17 cellular contexts compared by ENCODE assay signal in the genomic region with DNA sequence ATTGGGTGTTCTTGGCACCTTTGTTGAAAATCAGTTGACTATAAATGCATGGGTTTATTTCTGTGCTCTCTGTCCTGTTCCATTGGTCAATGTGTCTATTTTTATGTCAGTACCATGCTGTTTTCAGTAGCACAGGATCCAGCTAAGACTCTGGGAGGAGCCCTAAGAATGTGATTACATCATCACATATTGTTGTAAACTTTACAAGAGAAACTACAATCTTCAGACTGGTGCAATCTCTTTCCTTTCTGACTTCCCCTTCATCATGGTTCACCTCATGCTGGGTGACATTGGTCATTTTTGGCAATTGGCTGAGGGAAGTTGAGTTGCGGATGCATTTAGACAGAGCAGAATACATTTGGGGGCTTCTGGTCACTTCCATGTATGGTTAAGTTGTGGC.
DNase-seq lines count a peak whose midpoint lies in the region; ATAC-seq and TF ChIP-seq lines count a peak whose summit lies in the region.
"Had no signal": no experiment of that assay in that cellular context is flagged by ENCODE, and none has a peak within 500 bp of the region (broad histone marks: within the 10 kb centered on the region; RNA-seq: fewer than 3 reads in every experiment).

No MANE protein-coding gene starts in this region.

- H3K4me3 Mint-ChIP-seq in activated CD4-positive, alpha-beta memory T cell treated with anti-CD3 and anti-CD28 coated beads for 36 hours = no peak overlapping the region
- no peak overlapping the region for H3K4me3 Mint-ChIP-seq in activated CD4-positive, alpha-beta memory T cell treated with anti-CD3 and anti-CD28 coated beads, Interleukin-2, amount 10 ng/mL, durations not matched to agents 7 days and 5 days
- H3K4me3 Mint-ChIP-seq: neural crest cell had no signal

- H3K27me3 ChIP-seq in osteoblast (ENCODE audit: insufficient read depth, low read length) = no peaks in the 10 kb centered on the region
- H3K27me3 ChIP-seq: heart left ventricle had no signal

- no peaks in the 10 kb centered on the region for H3K9me3 ChIP-seq in osteoblast (ENCODE audit: low read depth, low read length)
- H3K9me3 ChIP-seq: heart left ventricle, thoracic aorta had no signal

- no peaks in the 10 kb centered on the region for H3K4me1 ChIP-seq in osteoblast (ENCODE audit: insufficient read depth, low read length)

- no peak for ATAC-seq in activated naive CD4-positive, alpha-beta T cell treated with anti-CD3 and anti-CD28 coated beads, Interleukin-2, amount 50 U/mL, for 72 hours

- no peaks in the 10 kb centered on the region for H3K4me1 Mint-ChIP-seq in activated CD4-positive, alpha-beta memory T cell treated with anti-CD3 and anti-CD28 coated beads for 36 hours (ENCODE audit: low read depth)
- H3K4me1 Mint-ChIP-seq in activated CD4-positive, alpha-beta memory T cell treated with anti-CD3 and anti-CD28 coated beads, Interleukin-2, amount 10 ng/mL, durations not matched to agents 7 days and 5 days = no peaks in the 10 kb centered on the region
- H3K4me1 Mint-ChIP-seq: neural crest cell had no signal

- H3K27me3 Mint-ChIP-seq in activated CD4-positive, alpha-beta memory T cell treated with anti-CD3 and anti-CD28 coated beads for 36 hours = no peaks in the 10 kb centered on the region
- no peaks in the 10 kb centered on the region for H3K27me3 Mint-ChIP-seq in activated CD4-positive, alpha-beta memory T cell treated with anti-CD3 and anti-CD28 coated beads, Interleukin-2, amount 10 ng/mL, durations not matched to agents 7 days and 5 days

- peak overlapping the region; percentile 23 for H3K27ac Mint-ChIP-seq in activated CD4-positive, alpha-beta memory T cell treated with anti-CD3 and anti-CD28 coated beads for 36 hours
- no peak overlapping the region for H3K27ac Mint-ChIP-seq in activated CD4-positive, alpha-beta memory T cell treated with anti-CD3 and anti-CD28 coated beads, Interleukin-2, amount 10 ng/mL, durations not matched to agents 7 days and 5 days
- H3K27ac Mint-ChIP-seq in activated naive CD4-positive, alpha-beta T cell treated with anti-CD3 and anti-CD28 coated beads, Interleukin-2, amount 50 U/mL, for 72 hours = no peak overlapping the region

- H3K9me3 Mint-ChIP-seq in activated CD4-positive, alpha-beta memory T cell treated with anti-CD3 and anti-CD28 coated beads for 36 hours = no peaks in the 10 kb centered on the region
- no peaks in the 10 kb centered on the region for H3K9me3 Mint-ChIP-seq in activated CD4-positive, alpha-beta memory T cell treated with anti-CD3 and anti-CD28 coated beads, Interleukin-2, amount 10 ng/mL, durations not matched to agents 7 days and 5 days
- H3K9me3 Mint-ChIP-seq in activated naive CD4-positive, alpha-beta T cell treated with anti-CD3 and anti-CD28 coated beads, Interleukin-2, amount 50 U/mL, for 72 hours = no peaks in the 10 kb centered on the region

- CTCF ChIA-PET in activated CD4-positive, alpha-beta memory T cell treated with anti-CD3 and anti-CD28 coated beads for 36 hours (lab: Charles Lee) = no interaction called here
- CTCF ChIA-PET in activated CD4-positive, alpha-beta memory T cell treated with anti-CD3 and anti-CD28 coated beads, Interleukin-2, amount 10 ng/mL, durations not matched to agents 7 days and 5 days (lab: Charles Lee) = interaction anchor here (1.0 kb wide), 1 partner anchor 79 kb away, joined by 3 read pairs; no protein-coding TSS in a partner anchor

- POLR2A ChIA-PET in activated CD4-positive, alpha-beta memory T cell treated with anti-CD3 and anti-CD28 coated beads for 36 hours (lab: Charles Lee) = no interaction called here
- POLR2A ChIA-PET in activated CD4-positive, alpha-beta memory T cell treated with anti-CD3 and anti-CD28 coated beads, Interleukin-2, amount 10 ng/mL, durations not matched to agents 7 days and 5 days (lab: Charles Lee) = no interaction called here

- no peak for TF ChIP-seq CTCF in osteoblast (IDR thresholded peaks at IDR 0.05; ENCODE audit: extremely low read depth, low read depth, low read length)

- H3K79me2 ChIP-seq in osteoblast (ENCODE audit: insufficient read depth, low read length) = no peaks in the 10 kb centered on the region

- H3K4me3 ChIP-seq in osteoblast (ENCODE audit: insufficient read depth, low read length) = no peak overlapping the region
- H3K4me3 ChIP-seq: thoracic aorta had no signal

- no peak overlapping the region for H3K27ac ChIP-seq in osteoblast (ENCODE audit: low read depth, low read length)
- H3K27ac ChIP-seq: 22Rv1, thoracic aorta had no signal

- H4K20me1 ChIP-seq in osteoblast (ENCODE audit: insufficient read depth, low read length) = no peaks in the 10 kb centered on the region

- DNase-seq in activated CD4-positive, alpha-beta memory T cell treated with anti-CD3 and anti-CD28 coated beads for 36 hours = no peak
- DNase-seq in activated CD4-positive, alpha-beta memory T cell treated with anti-CD3 and anti-CD28 coated beads, Interleukin-2, amount 10 ng/mL, durations not matched to agents 7 days and 5 days = no peak
- peak; percentile 92 for DNase-seq in NOMO-1 treated with DMSO at 0.1 percent for 48 hours (lab: John Stamatoyannopoulos, UW; ENCODE audit: unreplicated experiment)
- peak; percentile 20 for DNase-seq in dedifferentiated amniotic fluid mesenchymal stem cell (ENCODE audit: extremely low spot score)
- no peak for DNase-seq in osteoblast (ENCODE audit: insufficient read length, low spot score, missing footprints)
- DNase-seq in NCI-H2107 (lab: John Stamatoyannopoulos, UW) = no peak
- no peak for DNase-seq in NCI-H1930 (lab: John Stamatoyannopoulos, UW)
- no peak for DNase-seq in activated naive CD4-positive, alpha-beta T cell treated with anti-CD3 and anti-CD28 coated beads, Interleukin-2, amount 50 U/mL, for 72 hours (ENCODE audit: low spot score in 2 of 2)
- DNase-seq: activated CD4-positive, alpha-beta T cell treated with anti-CD3 and anti-CD28 coated beads for 48 hours; aorta; effector memory CD4-positive, alpha-beta T cell; heart left ventricle; left cardiac atrium; NCI-H2081 had no signal

- no peak overlapping the region for H2AFZ ChIP-seq in osteoblast (ENCODE audit: low read length)

- peak overlapping the region; percentile 15 for H3K4me2 ChIP-seq in osteoblast (ENCODE audit: insufficient read depth, low read length)

- no peaks in the 10 kb centered on the region for H3K36me3 ChIP-seq in osteoblast (ENCODE audit: insufficient read depth, low read length)
- H3K36me3 ChIP-seq: heart left ventricle, thoracic aorta had no signal

- H3K36me3 Mint-ChIP-seq in activated CD4-positive, alpha-beta memory T cell treated with anti-CD3 and anti-CD28 coated beads for 36 hours = no peaks in the 10 kb centered on the region
- no peaks in the 10 kb centered on the region for H3K36me3 Mint-ChIP-seq in activated CD4-positive, alpha-beta memory T cell treated with anti-CD3 and anti-CD28 coated beads, Interleukin-2, amount 10 ng/mL, durations not matched to agents 7 days and 5 days (ENCODE audit: low read depth)
- H3K36me3 Mint-ChIP-seq in activated naive CD4-positive, alpha-beta T cell treated with anti-CD3 and anti-CD28 coated beads, Interleukin-2, amount 50 U/mL, for 72 hours = no peaks in the 10 kb centered on the region

- intact Hi-C loops in activated CD4-positive, alpha-beta memory T cell treated with anti-CD3 and anti-CD28 coated beads for 36 hours (cut with micrococcal nuclease) = no loop called here

Comparison
In these comparisons a context has a peak if more than half of its experiments do, and no peak if none do; other contexts are left out.
1. DNase-seq: peak in NOMO-1 treated with DMSO at 0.1 percent for 48 hours (single experiment) and dedifferentiated amniotic fluid mesenchymal stem cell (single experiment); none in activated CD4-positive, alpha-beta memory T cell treated with anti-CD3 and anti-CD28 coated beads for 36 hours (single experiment), activated CD4-positive, alpha-beta memory T cell treated with anti-CD3 and anti-CD28 coated beads, Interleukin-2, amount 10 ng/mL, durations not matched to agents 7 days and 5 days (single experiment), osteoblast (single experiment), NCI-H2107 (single experiment), NCI-H1930 (0 of 2) and activated naive CD4-positive, alpha-beta T cell treated with anti-CD3 and anti-CD28 coated beads, Interleukin-2, amount 50 U/mL, for 72 hours (0 of 2).